In the genomic region with DNA sequence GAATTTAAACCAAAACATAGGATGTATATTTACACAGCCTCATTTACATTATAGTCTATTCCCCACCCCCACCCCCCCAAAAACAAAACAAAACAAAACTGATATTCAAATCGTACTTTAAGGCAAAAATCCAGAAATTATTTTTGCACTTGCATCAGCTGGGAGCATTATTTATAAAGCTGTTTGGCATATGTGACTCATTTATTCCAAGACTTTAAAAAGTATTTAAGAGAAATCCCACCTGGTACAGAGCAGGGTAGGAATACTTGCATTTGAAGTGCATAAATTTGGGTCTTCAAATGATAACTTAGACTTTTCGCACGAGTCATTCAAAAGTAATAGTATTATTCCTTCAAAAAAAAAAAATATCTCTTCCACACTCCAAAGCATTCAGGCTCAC, we compare ENCODE assay signal across 8 cellular contexts. TPM values are rescaled to one million over a fixed set of nuclear protein-coding genes. Genes with fewer than 3 reads are reported as not detected.
DNase-seq lines count a peak whose midpoint lies in the region; ATAC-seq and TF ChIP-seq lines count a peak whose summit lies in the region.

No MANE protein-coding gene starts in this region.

- peaks cover 34% of the 10 kb centered on the region for H3K4me1 ChIP-seq in adipocyte (ENCODE audit: control insufficient read depth, insufficient read depth, low read length)
- H3K4me1 ChIP-seq in testis, result peaks cover 11% of the 10 kb centered on the region

- H3K27me3 ChIP-seq in adipocyte (replicated peaks; ENCODE audit: control insufficient read depth, insufficient read depth, low read length) (no peaks in the 10 kb centered on the region), kidney epithelial cell (ENCODE audit: control insufficient read depth, insufficient read depth, low read length) (no peaks in the 10 kb centered on the region), testis (no peaks in the 10 kb centered on the region)

- peak overlapping the region; percentile 94 for H3K9ac ChIP-seq in adipocyte (ENCODE audit: low read length)

- no peak for ATAC-seq in HG03159 (IDR thresholded peaks at IDR 0.05; ENCODE audit: unreplicated experiment)

- no peak for DNase-seq in activated CD4-positive, alpha-beta T cell treated with anti-CD3 and anti-CD28 coated beads, Interleukin-2, amount 10 ng/mL, durations not matched to agents 7 days and 5 days
- no peak for DNase-seq in activated CD4-positive, alpha-beta T cell treated with anti-CD3 and anti-CD28 coated beads, Interleukin-2, amount 50 U/mL, for 48 hours
- peak; percentile 60 for DNase-seq in adipocyte (ENCODE audit: low read depth)
- no peak for DNase-seq in kidney epithelial cell (ENCODE audit: low read depth)
- no peak for DNase-seq in testis
- DNase-seq in NCI-H2196 (lab: John Stamatoyannopoulos, UW; ENCODE audit: unreplicated experiment), result no peak
- DNase-seq in GM03348 (ENCODE audit: low spot score), result no peak

- H3K9me3 Mint-ChIP-seq in activated CD4-positive, alpha-beta T cell treated with anti-CD3 and anti-CD28 coated beads, Interleukin-2, amount 10 ng/mL, durations not matched to agents 7 days and 5 days, result peaks cover 14% of the 10 kb centered on the region

- no peaks in the 10 kb centered on the region for H3K36me3 ChIP-seq in adipocyte (ENCODE audit: control insufficient read depth, insufficient read depth, low read length, severe bottlenecking)
- H3K36me3 ChIP-seq in kidney epithelial cell (ENCODE audit: control insufficient read depth, insufficient read depth, low read length), result no peaks in the 10 kb centered on the region
- no peaks in the 10 kb centered on the region for H3K36me3 ChIP-seq in testis (ENCODE audit: low read depth, missing control alignments)

- POLR2A ChIA-PET in activated CD4-positive, alpha-beta T cell treated with anti-CD3 and anti-CD28 coated beads, Interleukin-2, amount 10 ng/mL, durations not matched to agents 7 days and 5 days (lab: Charles Lee), result no interaction called here

- TF ChIP-seq POLR2A in testis (IDR thresholded peaks at IDR 0.05), result no peak

- no peak overlapping the region for H3K4me3 Mint-ChIP-seq in activated CD4-positive, alpha-beta T cell treated with anti-CD3 and anti-CD28 coated beads, Interleukin-2, amount 10 ng/mL, durations not matched to agents 7 days and 5 days

- H3K36me3 Mint-ChIP-seq in activated CD4-positive, alpha-beta T cell treated with anti-CD3 and anti-CD28 coated beads, Interleukin-2, amount 10 ng/mL, durations not matched to agents 7 days and 5 days (ENCODE audit: low read depth), result peaks cover 27% of the 10 kb centered on the region

- H3K9me3 ChIP-seq in adipocyte (ENCODE audit: control insufficient read depth, low read length) (no peaks in the 10 kb centered on the region), testis (no peaks in the 10 kb centered on the region)

- peak overlapping the region; percentile 68 for H3K27ac Mint-ChIP-seq in activated CD4-positive, alpha-beta T cell treated with anti-CD3 and anti-CD28 coated beads, Interleukin-2, amount 10 ng/mL, durations not matched to agents 7 days and 5 days

- CTCF ChIA-PET in activated CD4-positive, alpha-beta T cell treated with anti-CD3 and anti-CD28 coated beads, Interleukin-2, amount 10 ng/mL, durations not matched to agents 7 days and 5 days (lab: Charles Lee), result interaction anchor here (0.7 kb wide), 1 partner anchor 35 kb away, joined by 4 read pairs; no protein-coding TSS in a partner anchor

- H3K27ac ChIP-seq in testis, result peak overlapping the region; percentile 81 to 90

- WGBS in testis, 2 donors, result 1 to 2% methylated on average over 3 of the region's 3 CpGs

- intact Hi-C loops in testis (cut with DNase I; ENCODE audit: low total_unique reads), result loop anchor here (10.0 kb wide), 1 partner anchor 174 kb away; the partner anchor contains the start of genes FANCM and FKBP3

- no peak for TF ChIP-seq CTCF in kidney epithelial cell (IDR thresholded peaks at IDR 0.05; ENCODE audit: insufficient read depth, low read length, poor library complexity, severe bottlenecking)
- TF ChIP-seq CTCF in testis (IDR thresholded peaks at IDR 0.05), result no peak

- no peaks in the 10 kb centered on the region for H3K27me3 Mint-ChIP-seq in activated CD4-positive, alpha-beta T cell treated with anti-CD3 and anti-CD28 coated beads, Interleukin-2, amount 10 ng/mL, durations not matched to agents 7 days and 5 days

- H3K4me3 ChIP-seq in adipocyte (ENCODE audit: low read length), result peak overlapping the region; percentile 95
- peak overlapping the region; percentile 94 for H3K4me3 ChIP-seq in kidney epithelial cell (ENCODE audit: low read depth, low read length)
- peak overlapping the region; percentile 87 for H3K4me3 ChIP-seq in testis

- peaks cover 51% of the 10 kb centered on the region for H3K4me1 Mint-ChIP-seq in activated CD4-positive, alpha-beta T cell treated with anti-CD3 and anti-CD28 coated beads, Interleukin-2, amount 10 ng/mL, durations not matched to agents 7 days and 5 days

RNA-seq across cellular contexts. Expression of gene KLHL28, which starts 1.1 kb away (rescaled TPM):
- total RNA-seq in activated CD4-positive, alpha-beta T cell treated with anti-CD3 and anti-CD28 coated beads, Interleukin-2, amount 10 ng/mL, durations not matched to agents 7 days and 5 days, result 10 to 100 TPM; 16.8 to 17.6 TPM
- total RNA-seq in kidney epithelial cell (12.4 and 12.9 TPM in 2 replicates), testis (10 to 100 TPM; 11.4 to 15.4 TPM)
- polyA plus RNA-seq in testis (ENCODE audit: insufficient read depth, low read depth, low replicate concordance), result 9.7 TPM

RNA-seq across cellular contexts. Expression of gene TOGARAM1, which starts 1.3 kb away (rescaled TPM):
- total RNA-seq in activated CD4-positive, alpha-beta T cell treated with anti-CD3 and anti-CD28 coated beads, Interleukin-2, amount 10 ng/mL, durations not matched to agents 7 days and 5 days, result 1 to 10 TPM; 8.4 to 8.7 TPM
- total RNA-seq in kidney epithelial cell, result 12.2 and 23.1 TPM in 2 replicates
- total RNA-seq in testis, result 10 to 100 TPM; 32.6 to 33.0 TPM
- 16.6 TPM for polyA plus RNA-seq in testis (ENCODE audit: insufficient read depth, low read depth, low replicate concordance)
